ENCODE assay signal across 10 cellular contexts in the genomic region with DNA sequence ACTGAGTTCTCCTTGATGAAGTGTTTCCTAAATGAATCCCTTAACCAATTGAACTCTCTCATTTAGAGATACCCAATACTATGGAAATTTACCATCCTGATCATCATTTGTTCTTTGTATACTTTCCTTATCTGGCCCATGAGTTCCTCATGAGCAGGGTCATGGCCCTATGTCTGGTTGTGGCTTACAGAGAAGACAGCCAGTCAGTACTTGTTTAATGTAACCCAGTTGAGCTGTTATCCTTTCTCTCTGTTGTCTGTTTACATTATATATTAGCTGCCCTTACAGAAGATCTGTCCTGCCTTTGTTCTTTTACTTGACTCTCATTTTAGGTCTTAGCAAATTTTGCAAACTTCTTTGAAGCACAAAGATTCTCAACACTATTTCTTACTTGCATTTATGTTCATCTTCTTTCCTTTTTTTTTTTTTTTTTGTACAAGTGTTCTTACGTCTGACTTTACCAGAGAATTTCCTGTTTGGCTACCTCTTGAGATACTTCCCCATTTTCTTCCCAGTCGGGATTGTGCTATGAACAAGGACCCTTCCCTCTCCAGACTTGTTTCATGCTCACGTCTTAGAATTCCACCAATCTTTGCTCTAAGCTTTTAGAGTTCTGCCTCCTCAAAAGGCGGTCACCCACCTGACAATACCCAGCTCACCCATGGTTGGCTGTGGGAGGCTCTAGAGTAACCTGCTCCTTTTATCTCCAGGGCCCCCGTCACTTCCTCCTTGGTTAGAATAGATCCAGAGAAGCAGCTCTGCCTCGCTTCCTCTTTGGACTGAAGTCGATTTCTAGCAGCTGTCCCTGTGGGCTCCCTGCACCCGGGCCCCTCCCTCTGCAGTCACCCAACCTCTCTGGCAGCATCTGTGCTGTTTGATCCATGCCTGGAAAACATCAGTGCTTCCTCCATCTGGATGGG. TPM values are rescaled to one million over a fixed set of nuclear protein-coding genes. Genes with fewer than 3 reads are reported as not detected.
DNase-seq lines count a peak whose midpoint lies in the region; ATAC-seq, FAIRE-seq and TF ChIP-seq lines count a peak whose summit lies in the region.
"Had no signal": no experiment of that assay in that cellular context is flagged by ENCODE, and none has a peak within 500 bp of the region (broad histone marks: within the 10 kb centered on the region; RNA-seq: fewer than 3 reads in every experiment).

No MANE protein-coding gene starts in this region.

- TF ChIP-seq CTCF in CD14-positive monocyte (IDR thresholded peaks at IDR 0.05): no peak
- no peak for TF ChIP-seq CTCF in NB4 (IDR thresholded peaks at IDR 0.05; ENCODE audit: low read depth, low read length)
- no peak for TF ChIP-seq CTCF in kidney (IDR thresholded peaks at IDR 0.05; ENCODE audit: borderline replicate concordance, extremely low read depth, insufficient read depth)
- TF ChIP-seq CTCF in suprapubic skin (IDR thresholded peaks at IDR 0.05): no peak

- no peak for FAIRE-seq in kidney (lab: Jason Lieb, UNC)
- FAIRE-seq: G401.6 had no signal

- no peak overlapping the region for H3K9ac ChIP-seq in kidney (ENCODE audit: low read length in 2 of 2)

- ATAC-seq in HG03565 (IDR thresholded peaks at IDR 0.05; ENCODE audit: unreplicated experiment): no peak

- H3K4me3 ChIP-seq in NB4 (ENCODE audit: low read depth, low read length): peak overlapping the region; percentile 55
- no peak overlapping the region for H3K4me3 ChIP-seq in kidney (ENCODE audit: low read length in 2 of 2)
- no peak overlapping the region for H3K4me3 ChIP-seq in suprapubic skin

- no peaks in the 10 kb centered on the region for H3K9me3 Mint-ChIP-seq in CD14-positive monocyte
- no peaks in the 10 kb centered on the region for H3K9me3 Mint-ChIP-seq in activated naive CD8-positive, alpha-beta T cell treated with anti-CD3 and anti-CD28 coated beads for 36 hours
- H3K9me3 Mint-ChIP-seq: natural killer cell treated with Interleukin-12 subunit alpha and Interleukin-12 subunit beta and Interleukin-15 and Interleukin-18, amount 100 ng/mL, for 72 hours had no signal

- H3K4me1 ChIP-seq in kidney (ENCODE audit: control insufficient read depth in 1 of 2, insufficient read depth in 1 of 2, low read depth in 1 of 2, low read length in 2 of 2) (no peaks in the 10 kb centered on the region), suprapubic skin (no peaks in the 10 kb centered on the region)

- TF ChIP-seq POLR2A in NB4 (IDR thresholded peaks at IDR 0.05; ENCODE audit: extremely low read depth, insufficient read length) (no peak), suprapubic skin (IDR thresholded peaks at IDR 0.05) (no peak)

- no peaks in the 10 kb centered on the region for H3K9me3 ChIP-seq in kidney (ENCODE audit: control insufficient read depth in 1 of 2, low read length in 2 of 2)
- no peaks in the 10 kb centered on the region for H3K9me3 ChIP-seq in suprapubic skin

- H3K27me3 ChIP-seq in suprapubic skin: no peaks in the 10 kb centered on the region

- no peaks in the 10 kb centered on the region for H3K36me3 ChIP-seq in kidney (ENCODE audit: control insufficient read depth in 1 of 2, insufficient read depth in 2 of 2, low read length in 2 of 2)
- no peaks in the 10 kb centered on the region for H3K36me3 ChIP-seq in suprapubic skin

- no peaks in the 10 kb centered on the region for H3K27me3 Mint-ChIP-seq in CD14-positive monocyte (ENCODE audit: low read depth in 3 of 3)
- no peaks in the 10 kb centered on the region for H3K27me3 Mint-ChIP-seq in activated naive CD8-positive, alpha-beta T cell treated with anti-CD3 and anti-CD28 coated beads for 36 hours
- H3K27me3 Mint-ChIP-seq: natural killer cell treated with Interleukin-12 subunit alpha and Interleukin-12 subunit beta and Interleukin-15 and Interleukin-18, amount 100 ng/mL, for 72 hours had no signal

- DNase-seq in CD14-positive monocyte (ENCODE audit: low spot score): peak; percentile 83
- peak; percentile 92 for DNase-seq in NB4 (ENCODE audit: low read depth)
- DNase-seq in activated naive CD8-positive, alpha-beta T cell treated with anti-CD3 and anti-CD28 coated beads for 36 hours: peak; percentile 14
- DNase-seq in mucosa of gallbladder (ENCODE audit: low spot score): peak; percentile 52
- DNase-seq in kidney: no peak
- DNase-seq in DMS 273 (lab: John Stamatoyannopoulos, UW; ENCODE audit: unreplicated experiment): no peak
- no peak for DNase-seq in suprapubic skin (ENCODE audit: low spot score in 2 of 2)

- peaks cover 7% of the 10 kb centered on the region for H3K4me1 Mint-ChIP-seq in CD14-positive monocyte
- no peaks in the 10 kb centered on the region for H3K4me1 Mint-ChIP-seq in activated naive CD8-positive, alpha-beta T cell treated with anti-CD3 and anti-CD28 coated beads for 36 hours

- no peak overlapping the region for H3K27ac Mint-ChIP-seq in CD14-positive monocyte
- H3K27ac Mint-ChIP-seq in activated naive CD8-positive, alpha-beta T cell treated with anti-CD3 and anti-CD28 coated beads for 36 hours: no peak overlapping the region
- H3K27ac Mint-ChIP-seq: natural killer cell treated with Interleukin-12 subunit alpha and Interleukin-12 subunit beta and Interleukin-15 and Interleukin-18, amount 100 ng/mL, for 72 hours had no signal

- H3K27ac ChIP-seq in kidney (ENCODE audit: low read depth in 2 of 2, low read length in 2 of 2) (no peak overlapping the region), suprapubic skin (no peak overlapping the region)

- intact Hi-C loops in CD14-positive monocyte (cut with micrococcal nuclease) (no loop called here), kidney (cut with DNase I) (no loop called here)

- no peaks in the 10 kb centered on the region for H3K36me3 Mint-ChIP-seq in CD14-positive monocyte
- no peaks in the 10 kb centered on the region for H3K36me3 Mint-ChIP-seq in activated naive CD8-positive, alpha-beta T cell treated with anti-CD3 and anti-CD28 coated beads for 36 hours
- H3K36me3 Mint-ChIP-seq: natural killer cell treated with Interleukin-12 subunit alpha and Interleukin-12 subunit beta and Interleukin-15 and Interleukin-18, amount 100 ng/mL, for 72 hours had no signal

- WGBS in suprapubic skin: 61% methylated on average over 8 of the region's 8 CpGs

- no peak overlapping the region for H3K4me3 Mint-ChIP-seq in CD14-positive monocyte
- H3K4me3 Mint-ChIP-seq in activated naive CD8-positive, alpha-beta T cell treated with anti-CD3 and anti-CD28 coated beads for 36 hours: no peak overlapping the region
- H3K4me3 Mint-ChIP-seq: natural killer cell treated with Interleukin-12 subunit alpha and Interleukin-12 subunit beta and Interleukin-15 and Interleukin-18, amount 100 ng/mL, for 72 hours had no signal

- TF ChIP-seq EP300 in suprapubic skin (IDR thresholded peaks at IDR 0.05): no peak

RNA-seq across cellular contexts. Expression of gene RUNX1, which starts 53.6 kb away (rescaled TPM):
- 1 to 10 TPM; 6.2 to 8.7 TPM for polyA plus RNA-seq in CD14-positive monocyte
- 10 to 100 TPM; 16.6 to 18.0 TPM for total RNA-seq in activated naive CD8-positive, alpha-beta T cell treated with anti-CD3 and anti-CD28 coated beads for 36 hours
- 35.1 TPM for total RNA-seq in mucosa of gallbladder
- total RNA-seq in kidney: 58.0 TPM
- polyA plus RNA-seq in kidney (ENCODE audit: insufficient read depth, low read depth, low replicate concordance): 1.3 TPM
- total RNA-seq in suprapubic skin: 10 to 100 TPM; 15.4 to 26.7 (median 20.5) TPM

Comparison
In these comparisons a context has a peak if more than half of its experiments do, and no peak if none do; other contexts are left out.
1. DNase-seq: peak in CD14-positive monocyte (single experiment), NB4 (single experiment), activated naive CD8-positive, alpha-beta T cell treated with anti-CD3 and anti-CD28 coated beads for 36 hours (single experiment) and mucosa of gallbladder (single experiment); none in kidney (single experiment), DMS 273 (single experiment) and suprapubic skin (0 of 2).